ENCODE assay signal across 23 cellular contexts in genomic region chr5:43335681-43336080, GRCh38. TPM values are rescaled to one million over a fixed set of nuclear protein-coding genes. Genes with fewer than 3 reads are reported as not detected.
DNase-seq lines count a peak whose midpoint lies in the region; ATAC-seq, FAIRE-seq and TF ChIP-seq lines count a peak whose summit lies in the region.
"Had no signal": no experiment of that assay in that cellular context is flagged by ENCODE, and none has a peak within 500 bp of the region (broad histone marks: within the 10 kb centered on the region; RNA-seq: fewer than 3 reads in every experiment).

No MANE protein-coding gene starts in this region.

- peak overlapping the region; percentile 55 for H3K27ac Mint-ChIP-seq in activated CD4-positive, alpha-beta memory T cell treated with anti-CD3 and anti-CD28 coated beads for 36 hours
- H3K27ac Mint-ChIP-seq in activated CD4-positive, alpha-beta memory T cell treated with anti-CD3 and anti-CD28 coated beads, Interleukin-2, amount 10 ng/mL, durations not matched to agents 7 days and 5 days: no peak overlapping the region
- peak overlapping the region; percentile 66 for H3K27ac Mint-ChIP-seq in activated naive CD8-positive, alpha-beta T cell treated with anti-CD3 and anti-CD28 coated beads for 36 hours
- H3K27ac Mint-ChIP-seq: CD4-positive, CD25-positive, alpha-beta regulatory T cell had no signal

- DNase-seq in activated CD4-positive, alpha-beta memory T cell treated with anti-CD3 and anti-CD28 coated beads for 36 hours: no peak
- DNase-seq in activated CD4-positive, alpha-beta memory T cell treated with anti-CD3 and anti-CD28 coated beads, Interleukin-2, amount 10 ng/mL, durations not matched to agents 7 days and 5 days: no peak
- DNase-seq in GF-D8 (lab: John Stamatoyannopoulos, UW): peak; percentile 55
- DNase-seq in RCC 7860 (ENCODE audit: low spot score): peak; percentile 58
- DNase-seq in activated naive CD8-positive, alpha-beta T cell treated with anti-CD3 and anti-CD28 coated beads for 36 hours: no peak
- DNase-seq in NCI-H748 (lab: John Stamatoyannopoulos, UW; ENCODE audit: unreplicated experiment): no peak
- no peak for DNase-seq in erythroblast (lab: John Stamatoyannopoulos, UW)
- DNase-seq: BE2C; CD4-positive, CD25-positive, alpha-beta regulatory T cell; COR-L47; DMS153; GDM1; GM23248; IMR-90; MG63; NCI-H1092 treated with DMSO at 0.1 percent for 48 hours; NCI-H146; NCI-H2081; NCI-H2171 treated with DMSO at 0.1 percent for 48 hours; NCI-H446 treated with DMSO at 0.1 percent for 48 hours; NCI-H69; SHP77 had no signal

- CTCF ChIA-PET in activated CD4-positive, alpha-beta memory T cell treated with anti-CD3 and anti-CD28 coated beads for 36 hours (lab: Charles Lee): no interaction called here
- CTCF ChIA-PET in activated CD4-positive, alpha-beta memory T cell treated with anti-CD3 and anti-CD28 coated beads, Interleukin-2, amount 10 ng/mL, durations not matched to agents 7 days and 5 days (lab: Charles Lee): no interaction called here

- H3K27me3 Mint-ChIP-seq in activated CD4-positive, alpha-beta memory T cell treated with anti-CD3 and anti-CD28 coated beads for 36 hours: peaks cover 29% of the 10 kb centered on the region
- peaks cover 4% of the 10 kb centered on the region for H3K27me3 Mint-ChIP-seq in activated CD4-positive, alpha-beta memory T cell treated with anti-CD3 and anti-CD28 coated beads, Interleukin-2, amount 10 ng/mL, durations not matched to agents 7 days and 5 days
- H3K27me3 Mint-ChIP-seq in activated naive CD8-positive, alpha-beta T cell treated with anti-CD3 and anti-CD28 coated beads for 36 hours: peaks cover 10% of the 10 kb centered on the region

- peaks cover 22% of the 10 kb centered on the region for H3K36me3 Mint-ChIP-seq in activated CD4-positive, alpha-beta memory T cell treated with anti-CD3 and anti-CD28 coated beads for 36 hours
- H3K36me3 Mint-ChIP-seq in activated CD4-positive, alpha-beta memory T cell treated with anti-CD3 and anti-CD28 coated beads, Interleukin-2, amount 10 ng/mL, durations not matched to agents 7 days and 5 days (ENCODE audit: low read depth): peaks cover 11% of the 10 kb centered on the region
- peaks cover 22% of the 10 kb centered on the region for H3K36me3 Mint-ChIP-seq in activated naive CD8-positive, alpha-beta T cell treated with anti-CD3 and anti-CD28 coated beads for 36 hours

- peaks cover 15% of the 10 kb centered on the region for H3K4me1 Mint-ChIP-seq in activated CD4-positive, alpha-beta memory T cell treated with anti-CD3 and anti-CD28 coated beads for 36 hours (ENCODE audit: low read depth)
- H3K4me1 Mint-ChIP-seq in activated CD4-positive, alpha-beta memory T cell treated with anti-CD3 and anti-CD28 coated beads, Interleukin-2, amount 10 ng/mL, durations not matched to agents 7 days and 5 days: peaks cover 6% of the 10 kb centered on the region
- H3K4me1 Mint-ChIP-seq in activated naive CD8-positive, alpha-beta T cell treated with anti-CD3 and anti-CD28 coated beads for 36 hours: peaks cover 5% of the 10 kb centered on the region
- H3K4me1 Mint-ChIP-seq: CD4-positive, CD25-positive, alpha-beta regulatory T cell had no signal

- no peak for TF ChIP-seq POLR2A in erythroblast (IDR thresholded peaks at IDR 0.05; ENCODE audit: low read length)

- peaks cover 54% of the 10 kb centered on the region for H3K9me3 Mint-ChIP-seq in activated CD4-positive, alpha-beta memory T cell treated with anti-CD3 and anti-CD28 coated beads for 36 hours
- H3K9me3 Mint-ChIP-seq in activated CD4-positive, alpha-beta memory T cell treated with anti-CD3 and anti-CD28 coated beads, Interleukin-2, amount 10 ng/mL, durations not matched to agents 7 days and 5 days: peaks cover 40% of the 10 kb centered on the region
- peaks cover 32% of the 10 kb centered on the region for H3K9me3 Mint-ChIP-seq in activated naive CD8-positive, alpha-beta T cell treated with anti-CD3 and anti-CD28 coated beads for 36 hours

- POLR2A ChIA-PET in activated CD4-positive, alpha-beta memory T cell treated with anti-CD3 and anti-CD28 coated beads for 36 hours (lab: Charles Lee): no interaction called here
- POLR2A ChIA-PET in activated CD4-positive, alpha-beta memory T cell treated with anti-CD3 and anti-CD28 coated beads, Interleukin-2, amount 10 ng/mL, durations not matched to agents 7 days and 5 days (lab: Charles Lee): no interaction called here

- FAIRE-seq in RCC 7860 (lab: Jason Lieb, UNC): peak; percentile 48

- intact Hi-C loops in activated CD4-positive, alpha-beta memory T cell treated with anti-CD3 and anti-CD28 coated beads for 36 hours (cut with micrococcal nuclease): loop anchor here (1.0 kb wide), 2 partner anchors 20 to 31 kb away; no protein-coding TSS in a partner anchor

- no peak overlapping the region for H3K4me3 Mint-ChIP-seq in activated CD4-positive, alpha-beta memory T cell treated with anti-CD3 and anti-CD28 coated beads for 36 hours
- H3K4me3 Mint-ChIP-seq in activated CD4-positive, alpha-beta memory T cell treated with anti-CD3 and anti-CD28 coated beads, Interleukin-2, amount 10 ng/mL, durations not matched to agents 7 days and 5 days: no peak overlapping the region
- no peak overlapping the region for H3K4me3 Mint-ChIP-seq in activated naive CD8-positive, alpha-beta T cell treated with anti-CD3 and anti-CD28 coated beads for 36 hours
- H3K4me3 Mint-ChIP-seq: CD4-positive, CD25-positive, alpha-beta regulatory T cell had no signal

- ATAC-seq in GM21717 (IDR thresholded peaks at IDR 0.05; ENCODE audit: unreplicated experiment): no peak

RNA-seq across cellular contexts. Expression of gene HMGCS1, which starts 22.5 kb away (rescaled TPM):
- total RNA-seq in activated CD4-positive, alpha-beta memory T cell treated with anti-CD3 and anti-CD28 coated beads for 36 hours: 100 to 1,000 TPM; 158 to 162 TPM
- total RNA-seq in activated CD4-positive, alpha-beta memory T cell treated with anti-CD3 and anti-CD28 coated beads, Interleukin-2, amount 10 ng/mL, durations not matched to agents 7 days and 5 days: 100 to 1,000 TPM; 150 to 155 TPM
- 10 to 100 TPM; 58.4 to 60.2 TPM for total RNA-seq in activated naive CD8-positive, alpha-beta T cell treated with anti-CD3 and anti-CD28 coated beads for 36 hours

Comparison
In these comparisons a context has a peak if more than half of its experiments do, and no peak if none do; other contexts are left out.
1. DNase-seq: peak in GF-D8 (single experiment) and RCC 7860 (single experiment); none in activated CD4-positive, alpha-beta memory T cell treated with anti-CD3 and anti-CD28 coated beads for 36 hours (single experiment), activated CD4-positive, alpha-beta memory T cell treated with anti-CD3 and anti-CD28 coated beads, Interleukin-2, amount 10 ng/mL, durations not matched to agents 7 days and 5 days (single experiment), activated naive CD8-positive, alpha-beta T cell treated with anti-CD3 and anti-CD28 coated beads for 36 hours (single experiment), NCI-H748 (single experiment) and erythroblast (0 of 2).